11 cellular contexts compared by ENCODE assay signal in the genomic region with DNA sequence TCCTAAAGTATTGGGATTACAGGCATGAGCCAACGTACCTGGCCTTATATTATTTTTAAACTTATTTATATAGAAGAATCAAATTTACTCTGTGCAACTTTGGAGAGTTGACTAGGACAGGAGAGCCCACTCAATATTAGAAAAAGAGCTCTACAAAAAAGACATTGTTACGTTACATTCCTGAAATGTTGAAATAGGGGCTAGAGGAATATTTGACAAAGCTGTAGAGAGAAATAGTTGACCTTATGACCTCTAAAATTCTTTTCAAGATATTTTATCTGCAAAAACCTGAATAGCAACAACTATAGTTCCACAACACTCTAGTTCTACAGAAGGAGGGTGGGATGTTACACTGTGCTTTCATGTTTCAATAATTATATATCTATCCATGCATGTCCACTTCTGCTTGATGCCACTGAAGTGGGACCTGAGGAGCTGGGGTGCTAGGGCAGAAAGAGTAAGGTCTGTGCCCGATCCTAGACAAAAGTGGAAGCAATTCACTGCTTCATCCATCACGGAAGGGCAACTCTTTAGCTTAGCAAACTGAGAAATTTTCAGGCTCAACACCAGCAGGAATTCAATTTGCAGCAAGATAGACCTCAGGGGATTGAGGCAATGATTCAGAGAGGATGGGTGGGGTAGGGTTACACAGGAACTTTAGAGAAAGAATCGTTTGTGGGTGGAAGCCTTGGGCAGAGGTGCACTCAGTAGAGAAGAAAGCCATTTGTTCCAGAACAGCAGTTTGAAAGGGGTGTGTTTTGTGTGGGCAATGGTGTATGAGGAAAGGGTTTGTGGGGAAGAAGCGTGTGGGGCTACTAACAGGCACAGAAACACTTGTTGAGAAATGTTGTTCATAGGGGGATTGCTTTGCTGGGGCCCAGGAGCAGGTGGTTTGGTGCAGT. TPM values are rescaled to one million over a fixed set of nuclear protein-coding genes. Genes with fewer than 3 reads are reported as not detected.
A peak's percentile ranks its signal among the peaks of the same experiment; 100 is the strongest.
DNase-seq lines count a peak whose midpoint lies in the region; ATAC-seq, FAIRE-seq and TF ChIP-seq lines count a peak whose summit lies in the region.
"Had no signal": no experiment of that assay in that cellular context is flagged by ENCODE, and none has a peak within 500 bp of the region (broad histone marks: within the 10 kb centered on the region; RNA-seq: fewer than 3 reads in every experiment).

No MANE protein-coding gene starts in this region.

- H3K4me3 Mint-ChIP-seq in activated T-helper 1 cell treated with anti-CD3 and anti-CD28 coated beads, Interleukin-12 subunit alpha, Interleukin-12 subunit beta, Interleukin-2, Interleukin-4 antibody, amounts not matched to agents 30 ng/mL and 10 ng/mL and 1 ng/mL, durations not matched to agents 14 hours and 24 hours and 36 hours: peak overlapping the region; percentile 19

- 52 to 62% methylated on average over 6 of the region's 6 CpGs for WGBS in testis, 2 donors

- no peaks in the 10 kb centered on the region for H3K9me3 ChIP-seq in osteoblast (ENCODE audit: low read depth, low read length)
- H3K9me3 ChIP-seq in testis: no peaks in the 10 kb centered on the region

- DNase-seq in SKM-1 treated with dmso at 0.1 percent for 144 hours (lab: John Stamatoyannopoulos, UW; ENCODE audit: unreplicated experiment) (peak; percentile 39), SKM-1 (lab: John Stamatoyannopoulos, UW; ENCODE audit: unreplicated experiment) (no peak), osteoblast (ENCODE audit: insufficient read length, low spot score, missing footprints) (peak; percentile 88), H54 (ENCODE audit: insufficient read length, low spot score) (no peak), testis (no peak)
- no peak for DNase-seq in activated T-helper 1 cell treated with anti-CD3 and anti-CD28 coated beads, Interleukin-12 subunit alpha, Interleukin-12 subunit beta, Interleukin-2, Interleukin-4 antibody, amounts not matched to agents 30 ng/mL and 10 ng/mL and 1 ng/mL, durations not matched to agents 14 hours and 24 hours and 36 hours (ENCODE audit: low spot score)
- DNase-seq: ACHN, NCI-H446 had no signal

- TF ChIP-seq CTCF in osteoblast (IDR thresholded peaks at IDR 0.05; ENCODE audit: extremely low read depth, low read depth, low read length) (no peak), testis (IDR thresholded peaks at IDR 0.05) (no peak)

- H3K27me3 Mint-ChIP-seq in activated T-helper 1 cell treated with anti-CD3 and anti-CD28 coated beads, Interleukin-12 subunit alpha, Interleukin-12 subunit beta, Interleukin-2, Interleukin-4 antibody, amounts not matched to agents 30 ng/mL and 10 ng/mL and 1 ng/mL, durations not matched to agents 14 hours and 24 hours and 36 hours (ENCODE audit: insufficient read depth): no peaks in the 10 kb centered on the region

- H3K27ac ChIP-seq in osteoblast (ENCODE audit: low read depth, low read length) (peak overlapping the region; percentile 47), testis (no peak overlapping the region)

- H3K36me3 Mint-ChIP-seq in activated T-helper 1 cell treated with anti-CD3 and anti-CD28 coated beads, Interleukin-12 subunit alpha, Interleukin-12 subunit beta, Interleukin-2, Interleukin-4 antibody, amounts not matched to agents 30 ng/mL and 10 ng/mL and 1 ng/mL, durations not matched to agents 14 hours and 24 hours and 36 hours (ENCODE audit: low read depth): peaks cover 2% of the 10 kb centered on the region

- no peaks in the 10 kb centered on the region for H3K9me3 Mint-ChIP-seq in activated T-helper 1 cell treated with anti-CD3 and anti-CD28 coated beads, Interleukin-12 subunit alpha, Interleukin-12 subunit beta, Interleukin-2, Interleukin-4 antibody, amounts not matched to agents 30 ng/mL and 10 ng/mL and 1 ng/mL, durations not matched to agents 14 hours and 24 hours and 36 hours

- peak overlapping the region; percentile 25 for H3K4me3 ChIP-seq in osteoblast (ENCODE audit: insufficient read depth, low read length)
- no peak overlapping the region for H3K4me3 ChIP-seq in testis

- H3K4me2 ChIP-seq in osteoblast (ENCODE audit: insufficient read depth, low read length): peak overlapping the region; percentile 70

- peak overlapping the region; percentile 80 for H2AFZ ChIP-seq in osteoblast (ENCODE audit: low read length)

- H3K4me1 ChIP-seq in osteoblast (ENCODE audit: insufficient read depth, low read length) (peaks cover 33% of the 10 kb centered on the region), testis (no peaks in the 10 kb centered on the region)

- H3K27ac Mint-ChIP-seq in activated T-helper 1 cell treated with anti-CD3 and anti-CD28 coated beads, Interleukin-12 subunit alpha, Interleukin-12 subunit beta, Interleukin-2, Interleukin-4 antibody, amounts not matched to agents 30 ng/mL and 10 ng/mL and 1 ng/mL, durations not matched to agents 14 hours and 24 hours and 36 hours: peak overlapping the region; percentile 54

- H3K36me3 ChIP-seq in osteoblast (ENCODE audit: insufficient read depth, low read length) (no peaks in the 10 kb centered on the region), testis (ENCODE audit: low read depth, missing control alignments) (no peaks in the 10 kb centered on the region)

- H3K27me3 ChIP-seq in osteoblast (ENCODE audit: insufficient read depth, low read length): no peaks in the 10 kb centered on the region
- no peaks in the 10 kb centered on the region for H3K27me3 ChIP-seq in testis

- TF ChIP-seq POLR2A in H54 (IDR thresholded peaks at IDR 0.05; ENCODE audit: low read depth, low read length): no peak
- no peak for TF ChIP-seq POLR2A in testis (IDR thresholded peaks at IDR 0.05)

- H3K4me1 Mint-ChIP-seq in activated T-helper 1 cell treated with anti-CD3 and anti-CD28 coated beads, Interleukin-12 subunit alpha, Interleukin-12 subunit beta, Interleukin-2, Interleukin-4 antibody, amounts not matched to agents 30 ng/mL and 10 ng/mL and 1 ng/mL, durations not matched to agents 14 hours and 24 hours and 36 hours (ENCODE audit: low read depth): peaks cover 54% of the 10 kb centered on the region

- H3K79me2 ChIP-seq in osteoblast (ENCODE audit: insufficient read depth, low read length): no peaks in the 10 kb centered on the region

- intact Hi-C loops in activated T-helper 1 cell treated with anti-CD3 and anti-CD28 coated beads, Interleukin-12 subunit alpha, Interleukin-12 subunit beta, Interleukin-2, Interleukin-4 antibody, amounts not matched to agents 30 ng/mL and 10 ng/mL and 1 ng/mL, durations not matched to agents 14 hours and 24 hours and 36 hours (cut with micrococcal nuclease): no loop called here
- intact Hi-C loops in testis (cut with DNase I; ENCODE audit: low total_unique reads): no loop called here

- ATAC-seq in HG02981 (IDR thresholded peaks at IDR 0.05; ENCODE audit: unreplicated experiment) (peak; percentile 48), GM21786 (IDR thresholded peaks at IDR 0.05; ENCODE audit: unreplicated experiment) (no peak)

- H4K20me1 ChIP-seq in osteoblast (ENCODE audit: insufficient read depth, low read length): no peaks in the 10 kb centered on the region

- FAIRE-seq in H54 (lab: Jason Lieb, UNC): no peak
- FAIRE-seq: colon had no signal

RNA-seq across cellular contexts. Expression of gene RNASE10, which starts 16.0 kb away (rescaled TPM):
- 0.26 and 0.29 TPM in 2 replicates for total RNA-seq in activated T-helper 1 cell treated with anti-CD3 and anti-CD28 coated beads, Interleukin-12 subunit alpha, Interleukin-12 subunit beta, Interleukin-2, Interleukin-4 antibody, amounts not matched to agents 30 ng/mL and 10 ng/mL and 1 ng/mL, durations not matched to agents 14 hours and 24 hours and 36 hours
- total RNA-seq in osteoblast (not detected in 2 replicates), testis (not detected)
- polyA plus RNA-seq in testis (ENCODE audit: insufficient read depth, low read depth, low replicate concordance): 1.2 TPM

RNA-seq across cellular contexts. Expression of gene PNP, which starts 20.1 kb away (rescaled TPM):
- 149 TPM in 2 replicates for total RNA-seq in activated T-helper 1 cell treated with anti-CD3 and anti-CD28 coated beads, Interleukin-12 subunit alpha, Interleukin-12 subunit beta, Interleukin-2, Interleukin-4 antibody, amounts not matched to agents 30 ng/mL and 10 ng/mL and 1 ng/mL, durations not matched to agents 14 hours and 24 hours and 36 hours
- total RNA-seq in osteoblast (27.7 and 29.7 TPM in 2 replicates), testis (10 to 100 TPM; 13.6 to 21.8 TPM)
- 18.9 TPM for polyA plus RNA-seq in testis (ENCODE audit: insufficient read depth, low read depth, low replicate concordance)

RNA-seq across cellular contexts. Expression of gene PIP4P1, which starts 28.1 kb away (rescaled TPM):
- 36.6 and 37.0 TPM in 2 replicates for total RNA-seq in activated T-helper 1 cell treated with anti-CD3 and anti-CD28 coated beads, Interleukin-12 subunit alpha, Interleukin-12 subunit beta, Interleukin-2, Interleukin-4 antibody, amounts not matched to agents 30 ng/mL and 10 ng/mL and 1 ng/mL, durations not matched to agents 14 hours and 24 hours and 36 hours
- total RNA-seq in osteoblast (41.0 and 46.3 TPM in 2 replicates), testis (10 to 100 TPM; 33.4 to 38.8 TPM)
- polyA plus RNA-seq in testis (ENCODE audit: insufficient read depth, low read depth, low replicate concordance): 50.8 TPM

RNA-seq across cellular contexts. Expression of gene APEX1, which starts 34.3 kb away (rescaled TPM):
- 236 and 242 TPM in 2 replicates for total RNA-seq in activated T-helper 1 cell treated with anti-CD3 and anti-CD28 coated beads, Interleukin-12 subunit alpha, Interleukin-12 subunit beta, Interleukin-2, Interleukin-4 antibody, amounts not matched to agents 30 ng/mL and 10 ng/mL and 1 ng/mL, durations not matched to agents 14 hours and 24 hours and 36 hours
- total RNA-seq in osteoblast: 66.0 and 74.9 TPM in 2 replicates
- 10 to 100 TPM; 56.7 to 76.2 TPM for total RNA-seq in testis
- polyA plus RNA-seq in testis (ENCODE audit: insufficient read depth, low read depth, low replicate concordance): 67.8 TPM

RNA-seq across cellular contexts. Expression of gene OSGEP, which starts 34.7 kb away (rescaled TPM):
- total RNA-seq in activated T-helper 1 cell treated with anti-CD3 and anti-CD28 coated beads, Interleukin-12 subunit alpha, Interleukin-12 subunit beta, Interleukin-2, Interleukin-4 antibody, amounts not matched to agents 30 ng/mL and 10 ng/mL and 1 ng/mL, durations not matched to agents 14 hours and 24 hours and 36 hours: 69.6 and 77.4 TPM in 2 replicates
- 36.8 and 47.8 TPM in 2 replicates for total RNA-seq in osteoblast
- 10 to 100 TPM; 47.2 to 58.8 TPM for total RNA-seq in testis
- 19.9 TPM for polyA plus RNA-seq in testis (ENCODE audit: insufficient read depth, low read depth, low replicate concordance)

Comparison
In these comparisons a context has a peak if more than half of its experiments do, and no peak if none do; other contexts are left out.
1. DNase-seq: peak in SKM-1 treated with dmso at 0.1 percent for 144 hours (single experiment) and osteoblast (single experiment); none in SKM-1 (single experiment), activated T-helper 1 cell treated with anti-CD3 and anti-CD28 coated beads, Interleukin-12 subunit alpha, Interleukin-12 subunit beta, Interleukin-2, Interleukin-4 antibody, amounts not matched to agents 30 ng/mL and 10 ng/mL and 1 ng/mL, durations not matched to agents 14 hours and 24 hours and 36 hours (single experiment), H54 (single experiment) and testis (single experiment).